In genomic region chr22:25029181-25029580, GRCh38 we compare ENCODE assay signal across 14 cellular contexts.
DNase-seq lines count a peak whose midpoint lies in the region; ATAC-seq, FAIRE-seq and TF ChIP-seq lines count a peak whose summit lies in the region.
"Had no signal": no experiment of that assay in that cellular context is flagged by ENCODE, and none has a peak within 500 bp of the region (broad histone marks: within the 10 kb centered on the region; RNA-seq: fewer than 3 reads in every experiment).

No MANE protein-coding gene starts in this region.

- no peaks in the 10 kb centered on the region for H3K36me3 Mint-ChIP-seq in activated CD8-positive, alpha-beta memory T cell treated with anti-CD3 and anti-CD28 coated beads, Interleukin-2, amount 10 ng/mL, durations not matched to agents 7 days and 5 days

- H3K27ac Mint-ChIP-seq in activated CD8-positive, alpha-beta memory T cell treated with anti-CD3 and anti-CD28 coated beads, Interleukin-2, amount 10 ng/mL, durations not matched to agents 7 days and 5 days: no peak overlapping the region

- TF ChIP-seq CTCF in cardiac muscle cell (IDR thresholded peaks at IDR 0.05; ENCODE audit: low read depth, low read length): no peak
- no peak for TF ChIP-seq CTCF in adrenal gland (IDR thresholded peaks at IDR 0.05)
- no peak for TF ChIP-seq CTCF in lower lobe of right lung (IDR thresholded peaks at IDR 0.05)

- CTCF ChIA-PET in activated CD8-positive, alpha-beta memory T cell treated with anti-CD3 and anti-CD28 coated beads, Interleukin-2, amount 10 ng/mL, durations not matched to agents 7 days and 5 days (lab: Charles Lee): interaction anchor here (1.1 to 1.5 kb wide), 3 partner anchors 25 to 90 kb away, joined by 3 to 4 read pairs (median 4); no protein-coding TSS in a partner anchor

- peaks cover 14% of the 10 kb centered on the region for H3K27me3 Mint-ChIP-seq in activated CD8-positive, alpha-beta memory T cell treated with anti-CD3 and anti-CD28 coated beads, Interleukin-2, amount 10 ng/mL, durations not matched to agents 7 days and 5 days

- no peaks in the 10 kb centered on the region for H3K9me3 Mint-ChIP-seq in activated CD8-positive, alpha-beta memory T cell treated with anti-CD3 and anti-CD28 coated beads, Interleukin-2, amount 10 ng/mL, durations not matched to agents 7 days and 5 days (ENCODE audit: low read depth)

- FAIRE-seq in urothelium cell line (lab: Jason Lieb, UNC): peak; percentile 80
- FAIRE-seq: GM19239 had no signal

- H3K27ac ChIP-seq in cardiac muscle cell: peak overlapping the region; percentile 96
- H3K27ac ChIP-seq in adrenal gland: peak overlapping the region in 3 of 5 donors; percentile 2 to 88 (median 23)
- peak overlapping the region; percentile 49 for H3K27ac ChIP-seq in lower lobe of right lung
- H3K27ac ChIP-seq: 22Rv1, BLaER1, GM23248 had no signal

- no peak overlapping the region for H3K4me3 ChIP-seq in cardiac muscle cell
- no peak overlapping the region for H3K4me3 ChIP-seq in adrenal gland
- H3K4me3 ChIP-seq in lower lobe of right lung: no peak overlapping the region
- H3K4me3 ChIP-seq: BLaER1, GM23248 had no signal

- ATAC-seq in Right ventricle myocardium superior (ENCODE audit: poor library complexity) (no peak), lower lobe of right lung (no peak), GM19395 (IDR thresholded peaks at IDR 0.05; ENCODE audit: unreplicated experiment) (no peak)
- ATAC-seq in activated CD8-positive, alpha-beta memory T cell treated with anti-CD3 and anti-CD28 coated beads, Interleukin-2, amount 10 ng/mL, durations not matched to agents 7 days and 5 days: no peak

- intact Hi-C loops in Right ventricle myocardium superior (cut with DNase I): loop anchor here (5.0 kb wide), 1 partner anchor 77 kb away; the partner anchor contains the start of gene KIAA1671
- intact Hi-C loops in adrenal gland (cut with DNase I): loop anchor here in 1 of 2 donors (5.0 kb wide), 1 partner anchor 77 kb away; the partner anchor contains the start of gene KIAA1671
- intact Hi-C loops in lower lobe of right lung (cut with DNase I): loop anchor here (5.0 kb wide), 1 partner anchor 72 kb away; no protein-coding TSS in a partner anchor

- H3K9me3 ChIP-seq in cardiac muscle cell (ENCODE audit: low read depth) (no peaks in the 10 kb centered on the region), adrenal gland (replicated peaks in 1 of 3) (no peaks in the 10 kb centered on the region), lower lobe of right lung (no peaks in the 10 kb centered on the region)
- H3K9me3 ChIP-seq: BLaER1 had no signal

- peaks cover 34% of the 10 kb centered on the region for H3K4me1 Mint-ChIP-seq in activated CD8-positive, alpha-beta memory T cell treated with anti-CD3 and anti-CD28 coated beads, Interleukin-2, amount 10 ng/mL, durations not matched to agents 7 days and 5 days

- H3K4me1 ChIP-seq in cardiac muscle cell (ENCODE audit: low read depth) (peaks cover 51% of the 10 kb centered on the region), adrenal gland (replicated peaks in 1 of 2) (peaks cover 27 to 38% of the 10 kb centered on the region in 2 donors), lower lobe of right lung (peaks cover 25% of the 10 kb centered on the region)
- H3K4me1 ChIP-seq: BLaER1 had no signal

- H3K36me3 ChIP-seq in cardiac muscle cell (no peaks in the 10 kb centered on the region), adrenal gland (replicated peaks in 1 of 2) (no peaks in the 10 kb centered on the region), lower lobe of right lung (peaks cover 6% of the 10 kb centered on the region)
- H3K36me3 ChIP-seq: BLaER1 had no signal

- WGBS in adrenal gland, 4 donors: 90 to 94% (median 92%) methylated on average over 7 to 18 of the region's 18 CpGs

- H3K27me3 ChIP-seq in cardiac muscle cell (no peaks in the 10 kb centered on the region), adrenal gland (no peaks in the 10 kb centered on the region), lower lobe of right lung (ENCODE audit: low read depth) (no peaks in the 10 kb centered on the region)
- H3K27me3 ChIP-seq: BLaER1 had no signal

- no peak overlapping the region for H3K4me3 Mint-ChIP-seq in activated CD8-positive, alpha-beta memory T cell treated with anti-CD3 and anti-CD28 coated beads, Interleukin-2, amount 10 ng/mL, durations not matched to agents 7 days and 5 days

- DNase-seq in cardiac muscle cell (ENCODE audit: low read depth in 1 of 2, low spot score in 1 of 2): no peak
- no peak for DNase-seq in Right ventricle myocardium superior
- DNase-seq in adrenal gland: no peak
- no peak for DNase-seq in lower lobe of right lung
- DNase-seq in urothelium cell line (ENCODE audit: low spot score): no peak
- DNase-seq in activated CD8-positive, alpha-beta memory T cell treated with anti-CD3 and anti-CD28 coated beads, Interleukin-2, amount 10 ng/mL, durations not matched to agents 7 days and 5 days: no peak
- DNase-seq: DMS53, GF-D8, IMR-90 had no signal

- TF ChIP-seq POLR2A in adrenal gland (IDR thresholded peaks at IDR 0.05): no peak

Comparison
In these comparisons a context has a peak if more than half of its experiments do, and no peak if none do; other contexts are left out.
1. H3K27ac ChIP-seq: peak in every context shown above with its lines; median percentile 96 in cardiac muscle cell; 49 in lower lobe of right lung; 23 in adrenal gland.